In genomic region chr6:27238010-27238983, GRCh38 we compare ENCODE assay signal across 8 cellular contexts. TPM values are rescaled to one million over a fixed set of nuclear protein-coding genes. Genes with fewer than 3 reads are reported as not detected.
DNase-seq lines count a peak whose midpoint lies in the region; ATAC-seq and TF ChIP-seq lines count a peak whose summit lies in the region.

No MANE protein-coding gene starts in this region.

- H3K4me1 Mint-ChIP-seq in GM23338: peaks cover 15% of the 10 kb centered on the region; the same call in 2 of the 3 replicates
- H3K4me1 Mint-ChIP-seq in activated naive CD8-positive, alpha-beta T cell treated with anti-CD3 and anti-CD28 coated beads, Interleukin-2, amount 10 ng/mL, durations not matched to agents 7 days and 5 days: peaks cover 24% of the 10 kb centered on the region
- H3K4me1 Mint-ChIP-seq in immature natural killer cell: peaks cover 20 to 28% of the 10 kb centered on the region in 2 donors

- H3K36me3 Mint-ChIP-seq in GM23338 (ENCODE audit: low read depth) (no peaks in the 10 kb centered on the region), immature natural killer cell (peaks cover 0 to 18% (median 4%) of the 10 kb centered on the region in 3 donors)
- H3K36me3 Mint-ChIP-seq in activated naive CD8-positive, alpha-beta T cell treated with anti-CD3 and anti-CD28 coated beads, Interleukin-2, amount 10 ng/mL, durations not matched to agents 7 days and 5 days: peaks cover 3% of the 10 kb centered on the region

- H3K27ac Mint-ChIP-seq in GM23338: no peak overlapping the region
- H3K27ac Mint-ChIP-seq in activated naive CD8-positive, alpha-beta T cell treated with anti-CD3 and anti-CD28 coated beads, Interleukin-2, amount 10 ng/mL, durations not matched to agents 7 days and 5 days: peak overlapping the region; percentile 33
- no peak overlapping the region for H3K27ac Mint-ChIP-seq in immature natural killer cell

- H3K27ac ChIP-seq in GM23338 (ENCODE audit: low read depth): no peak overlapping the region

- no peaks in the 10 kb centered on the region for H3K9me2 ChIP-seq in GM23338 (ENCODE audit: insufficient read depth)

- peak overlapping the region; percentile 75 for H3K4me3 ChIP-seq in GM23338

- H2AFZ ChIP-seq in GM23338: peak overlapping the region; percentile 77

- peaks cover 23% of the 10 kb centered on the region for H3K27me3 ChIP-seq in GM23338 (ENCODE audit: insufficient read depth)

- H3K4me2 ChIP-seq in GM23338: peak overlapping the region; percentile 84

- no peaks in the 10 kb centered on the region for H4K20me1 ChIP-seq in GM23338 (replicated peaks; ENCODE audit: insufficient read depth)

- no peaks in the 10 kb centered on the region for H3K79me2 ChIP-seq in GM23338 (replicated peaks; ENCODE audit: insufficient read depth)

- no peaks in the 10 kb centered on the region for H3K36me3 ChIP-seq in GM23338 (ENCODE audit: insufficient read depth)

- POLR2A ChIA-PET in activated naive CD8-positive, alpha-beta T cell treated with anti-CD3 and anti-CD28 coated beads, Interleukin-2, amount 10 ng/mL, durations not matched to agents 7 days and 5 days (lab: Charles Lee): no interaction called here

- H3K4me3 Mint-ChIP-seq in GM23338 (peak overlapping the region; percentile 85), immature natural killer cell (peak overlapping the region in 3 of 5 donors; percentile 1 to 48 (median 7))
- peak overlapping the region; percentile 74 for H3K4me3 Mint-ChIP-seq in activated naive CD8-positive, alpha-beta T cell treated with anti-CD3 and anti-CD28 coated beads, Interleukin-2, amount 10 ng/mL, durations not matched to agents 7 days and 5 days

- TF ChIP-seq CTCF in GM23338 (conservative IDR thresholded peaks at IDR 0.05; ENCODE audit: low read depth in 2 of 2): peak; percentile 21 to 47

- H3K27me3 Mint-ChIP-seq in GM23338 (ENCODE audit: insufficient read depth, low read depth, poor library complexity): peaks cover 29% of the 10 kb centered on the region
- peaks cover 65% of the 10 kb centered on the region for H3K27me3 Mint-ChIP-seq in activated naive CD8-positive, alpha-beta T cell treated with anti-CD3 and anti-CD28 coated beads, Interleukin-2, amount 10 ng/mL, durations not matched to agents 7 days and 5 days
- H3K27me3 Mint-ChIP-seq in immature natural killer cell (ENCODE audit: low read depth in 3 of 3): peaks cover 12 to 72% (median 53%) of the 10 kb centered on the region in 3 donors

- H3F3A ChIP-seq in GM23338 (replicated peaks; ENCODE audit: low read depth): peaks cover 6% of the 10 kb centered on the region; the same call in 1 of the 2 replicates

- H3K9me3 Mint-ChIP-seq in GM23338: peaks cover 10% of the 10 kb centered on the region; the same call in 2 of the 3 replicates
- peaks cover 4% of the 10 kb centered on the region for H3K9me3 Mint-ChIP-seq in activated naive CD8-positive, alpha-beta T cell treated with anti-CD3 and anti-CD28 coated beads, Interleukin-2, amount 10 ng/mL, durations not matched to agents 7 days and 5 days
- peaks cover 0 to 36% (median 10%) of the 10 kb centered on the region in 6 donors for H3K9me3 Mint-ChIP-seq in immature natural killer cell

- H3K4me1 ChIP-seq in GM23338 (ENCODE audit: insufficient read depth): peaks cover 9% of the 10 kb centered on the region; the same call in 1 of the 2 replicates

- in situ Hi-C loops in ACHN (cut with HindIII; ENCODE audit: low pct_ligation_motif_present, low pct_unique_long_range_greater_than_20kb, low sequenced_read_pairs): no loop called here

- peak; percentile 27 for DNase-seq in ACHN
- DNase-seq in GM23338 (ENCODE audit: low spot score): peak; percentile 71
- no peak for DNase-seq in activated naive CD8-positive, alpha-beta T cell treated with anti-CD3 and anti-CD28 coated beads, Interleukin-2, amount 10 ng/mL, durations not matched to agents 7 days and 5 days
- no peak for DNase-seq in immature natural killer cell
- no peak for DNase-seq in DMS153 treated with DMSO at 0.1 percent for 48 hours (lab: John Stamatoyannopoulos, UW; ENCODE audit: unreplicated experiment)

- ATAC-seq in GM23338: peak; percentile 62
- ATAC-seq in activated naive CD8-positive, alpha-beta T cell treated with anti-CD3 and anti-CD28 coated beads, Interleukin-2, amount 10 ng/mL, durations not matched to agents 7 days and 5 days (ENCODE audit: low read depth): no peak
- no peak for ATAC-seq in HG02884 (IDR thresholded peaks at IDR 0.05; ENCODE audit: unreplicated experiment)
- no peak for ATAC-seq in HG03025 (IDR thresholded peaks at IDR 0.05; ENCODE audit: low FRiP score, unreplicated experiment)
- no peak for ATAC-seq in activated CD4-positive, CD25-positive, alpha-beta regulatory T cell treated with anti-CD3 and anti-CD28 coated beads, Interleukin-2, amount 50 U/mL, for 24 hours

TF ChIP-seq in GM23338, 12 proteins besides CTCF, POLR2A, EP300 and RAD21 (continues in another document):
- TF ChIP-seq EZH2phosphoT487 (IDR thresholded peaks at IDR 0.05; ENCODE audit: unreplicated experiment) (no peak), ZNF462 (CRISPR knock-in tag; IDR thresholded peaks at IDR 0.05) (no peak), CREB1 (CRISPR knock-in tag; IDR thresholded peaks at IDR 0.05; ENCODE audit: low read depth) (no peak), POLR2AphosphoS5 (IDR thresholded peaks at IDR 0.05; ENCODE audit: low read depth) (no peak), EZH2 (IDR thresholded peaks at IDR 0.05; ENCODE audit: low read depth, unreplicated experiment) (peak; percentile 33)

RNA-seq across cellular contexts. Expression of gene PRSS16, which starts 9.2 kb away (rescaled TPM):
- total RNA-seq in GM23338 (2014; rRNA removed; shearing (Covaris generic)): 11.8 and 13.8 TPM in 2 replicates
- 8.7 and 13.8 TPM in 2 replicates for polyA plus RNA-seq in GM23338 (2016; fragmentation: Nextera tagmentation; extraction: Ambion mirVana)
- total RNA-seq in activated naive CD8-positive, alpha-beta T cell treated with anti-CD3 and anti-CD28 coated beads, Interleukin-2, amount 10 ng/mL, durations not matched to agents 7 days and 5 days: 1 to 10 TPM in 1 of 2 experiments, under 1 TPM in 1; 0.86 to 1.4 TPM
- polyA plus RNA-seq in immature natural killer cell: under 1 TPM in 1 of 3 donors, not detected in 2; 0.39 TPM

Comparison
In these comparisons a context has a peak if more than half of its experiments do, and no peak if none do; other contexts are left out.
1. DNase-seq: peak in ACHN (single experiment) and GM23338 (single experiment); none in activated naive CD8-positive, alpha-beta T cell treated with anti-CD3 and anti-CD28 coated beads, Interleukin-2, amount 10 ng/mL, durations not matched to agents 7 days and 5 days (single experiment), immature natural killer cell (0 of 3) and DMS153 treated with DMSO at 0.1 percent for 48 hours (single experiment).
2. H3K4me3 Mint-ChIP-seq: peak in every context shown above with its lines; median percentile 85 in GM23338; 74 in activated naive CD8-positive, alpha-beta T cell treated with anti-CD3 and anti-CD28 coated beads, Interleukin-2, amount 10 ng/mL, durations not matched to agents 7 days and 5 days; 7 in immature natural killer cell.